ENCODE assay signal across 21 cellular contexts in genomic region chr3:178306427-178307115, GRCh38.
DNase-seq lines count a peak whose midpoint lies in the region; ATAC-seq, FAIRE-seq and TF ChIP-seq lines count a peak whose summit lies in the region.
"Had no signal": no experiment of that assay in that cellular context is flagged by ENCODE, and none has a peak within 500 bp of the region (broad histone marks: within the 10 kb centered on the region; RNA-seq: fewer than 3 reads in every experiment).

No MANE protein-coding gene starts in this region.

- POLR2A ChIA-PET in SK-N-SH (lab: Yijun Ruan, JAX) (no interaction called here), K562 (lab: Yijun Ruan, JAX) (interaction anchor here (0.9 kb wide), 2 partner anchors 7 to 10 kb away, joined by 3 read pairs; no protein-coding TSS in a partner anchor), WTC11 (lab: Charles Lee) (no interaction called here)

- no peak for TF ChIP-seq RAD21 in SK-N-SH (IDR thresholded peaks at IDR 0.05; ENCODE audit: low read length)
- no peak for TF ChIP-seq RAD21 in K562 (CRISPR knock-in tag; conservative IDR thresholded peaks at IDR 0.05 in 1 of 2, IDR thresholded peaks at IDR 0.05 in 1 of 2)

- H3K36me3 Mint-ChIP-seq in WTC11 = no peaks in the 10 kb centered on the region
- H3K36me3 Mint-ChIP-seq in glutamatergic neuron (ENCODE audit: unreplicated experiment) = no peaks in the 10 kb centered on the region
- H3K36me3 Mint-ChIP-seq: CD4-positive, CD25-positive, alpha-beta regulatory T cell; CD8-positive, alpha-beta T cell had no signal

- H3K27ac ChIP-seq in SK-N-SH (ENCODE audit: low read depth in 2 of 2, low read length in 1 of 2) (no peak overlapping the region), K562 (ENCODE audit: extremely low read depth, low read depth, low read length) (no peak overlapping the region)
- H3K27ac ChIP-seq: BLaER1, C4-2B had no signal

- no peaks in the 10 kb centered on the region for H3K9me2 ChIP-seq in SK-N-SH

- H3K9me3 ChIP-seq in SK-N-SH (no peaks in the 10 kb centered on the region), K562 (replicated peaks; ENCODE audit: control insufficient read depth, insufficient read depth, low read depth, low read length) (no peaks in the 10 kb centered on the region), mucosa of descending colon (no peaks in the 10 kb centered on the region)
- H3K9me3 ChIP-seq: Caco-2, HAP-1 had no signal

- peaks cover 5% of the 10 kb centered on the region for H3F3A ChIP-seq in SK-N-SH (replicated peaks; ENCODE audit: insufficient read depth)

- H3K4me2 ChIP-seq in SK-N-SH (no peak overlapping the region), K562 (ENCODE audit: insufficient read depth, low read length) (no peak overlapping the region)
- H3K4me2 ChIP-seq: BLaER1 had no signal

- peaks cover 0 to 7% of the 10 kb centered on the region in 2 experiments; a peak in 2 of 4 replicates for H3K4me1 ChIP-seq in SK-N-SH (ENCODE audit: control insufficient read depth in 1 of 2, insufficient read depth in 2 of 2, low read depth in 1 of 2, low read length in 1 of 2)
- peaks cover 0 to 3% of the 10 kb centered on the region in 2 experiments; a peak in 1 of 5 replicates for H3K4me1 ChIP-seq in K562 (replicated peaks in 1 of 2; ENCODE audit: control insufficient read depth in 2 of 2, insufficient read depth in 2 of 2, low read length in 2 of 2)
- no peaks in the 10 kb centered on the region for H3K4me1 ChIP-seq in mucosa of descending colon (ENCODE audit: low read depth)
- H3K4me1 ChIP-seq: BLaER1, Caco-2, HAP-1 had no signal

- TF ChIP-seq EP300 in SK-N-SH (IDR thresholded peaks at IDR 0.05; ENCODE audit: borderline replicate concordance in 1 of 2, low read depth in 1 of 2, low read length in 1 of 2) = no peak
- TF ChIP-seq EP300 in K562 (IDR thresholded peaks at IDR 0.05; ENCODE audit: low read length) = no peak

- H3K79me2 ChIP-seq in SK-N-SH (ENCODE audit: insufficient read depth) (no peaks in the 10 kb centered on the region), K562 (ENCODE audit: control insufficient read depth, insufficient read depth, low read length) (no peaks in the 10 kb centered on the region)

- no peaks in the 10 kb centered on the region for H3K27me3 Mint-ChIP-seq in WTC11 (ENCODE audit: low read depth)
- H3K27me3 Mint-ChIP-seq in glutamatergic neuron (ENCODE audit: unreplicated experiment) = no peaks in the 10 kb centered on the region
- H3K27me3 Mint-ChIP-seq: B cell had no signal

- no peak overlapping the region for H3K4me3 ChIP-seq in SK-N-SH (ENCODE audit: low read depth in 2 of 2, low read length in 1 of 2)
- no peak overlapping the region for H3K4me3 ChIP-seq in K562
- no peak overlapping the region for H3K4me3 ChIP-seq in fibroblast of mammary gland (ENCODE audit: control insufficient read depth, low read depth, low read length)
- H3K4me3 ChIP-seq in mucosa of descending colon = no peak overlapping the region
- H3K4me3 ChIP-seq: BLaER1, HAP-1 had no signal

- no peak for TF ChIP-seq CTCF in SK-N-SH (IDR thresholded peaks at IDR 0.05)
- TF ChIP-seq CTCF in K562 (IDR thresholded peaks at IDR 0.05 in 2 of 3, conservative IDR thresholded peaks at IDR 0.05 in 1 of 3; ENCODE audit: insufficient read depth in 2 of 3, low read depth in 1 of 3, low read length in 3 of 3) = no peak
- TF ChIP-seq CTCF in fibroblast of mammary gland (conservative IDR thresholded peaks at IDR 0.05; ENCODE audit: control insufficient read depth, insufficient read depth, low read depth, low read length) = no peak
- no peak for TF ChIP-seq CTCF in mucosa of descending colon (IDR thresholded peaks at IDR 0.05)
- no peak for TF ChIP-seq CTCF in WTC11 (IDR thresholded peaks at IDR 0.05)
- no peak for TF ChIP-seq CTCF in glutamatergic neuron (IDR thresholded peaks at IDR 0.05; ENCODE audit: partially characterized antibody, unreplicated experiment)

- H3K4me1 Mint-ChIP-seq in WTC11 (no peaks in the 10 kb centered on the region), glutamatergic neuron (ENCODE audit: low read depth, unreplicated experiment) (peaks cover 4% of the 10 kb centered on the region)
- H3K4me1 Mint-ChIP-seq: B cell had no signal

- H2AFZ ChIP-seq in SK-N-SH (ENCODE audit: low read depth) (no peak overlapping the region), K562 (ENCODE audit: low read depth, low read length) (0 out of 2 replicates have a peak overlapping the region, but pooled peaks have one; percentile 13)

- H4K20me1 ChIP-seq in SK-N-SH (ENCODE audit: insufficient read depth) (no peaks in the 10 kb centered on the region), K562 (replicated peaks; ENCODE audit: control insufficient read depth, insufficient read depth, low read length) (no peaks in the 10 kb centered on the region)
- H4K20me1 ChIP-seq: BLaER1 had no signal

- no peak for ATAC-seq in K562
- peak; percentile 63 for ATAC-seq in mucosa of descending colon
- no peak for ATAC-seq in WTC11
- ATAC-seq: CD8-positive, alpha-beta T cell had no signal

- FAIRE-seq in K562 (lab: Jason Lieb, UNC) = no peak
- FAIRE-seq: G401.6, GM12892 had no signal

- H3K27me3 ChIP-seq in SK-N-SH (ENCODE audit: insufficient read depth) (no peaks in the 10 kb centered on the region), K562 (ENCODE audit: control insufficient read depth in 2 of 2, insufficient read depth in 2 of 2, low read length in 2 of 2) (no peaks in the 10 kb centered on the region)
- H3K27me3 ChIP-seq: BLaER1 had no signal

- no TSS peak for BruUV-seq in K562 (replicated peaks; lab: Mats Ljungman, UMichigan)

- intact Hi-C loops in K562 (cut with micrococcal nuclease) (no loop called here), mucosa of descending colon (cut with DNase I, micrococcal nuclease) (no loop called here)

- H3K4me3 Mint-ChIP-seq in WTC11 (no peak overlapping the region), glutamatergic neuron (ENCODE audit: unreplicated experiment) (no peak overlapping the region)
- H3K4me3 Mint-ChIP-seq: B cell; CD4-positive, CD25-positive, alpha-beta regulatory T cell; CD8-positive, alpha-beta T cell; HFFc6 had no signal

- H3K9ac ChIP-seq in SK-N-SH (no peak overlapping the region), K562 (ENCODE audit: insufficient read depth in 1 of 2, low read depth in 2 of 2, low read length in 2 of 2) (no peak overlapping the region)
- H3K9ac ChIP-seq: BLaER1 had no signal

- H3K27ac Mint-ChIP-seq in WTC11 (no peak overlapping the region), glutamatergic neuron (ENCODE audit: unreplicated experiment) (no peak overlapping the region)
- H3K27ac Mint-ChIP-seq: B cell; CD4-positive, CD25-positive, alpha-beta regulatory T cell; CD8-positive, alpha-beta T cell; HFFc6 had no signal

- no peaks in the 10 kb centered on the region for H3K36me3 ChIP-seq in SK-N-SH (replicated peaks in 1 of 2; ENCODE audit: control insufficient read depth in 1 of 2, insufficient read depth in 2 of 2, low read length in 1 of 2)
- H3K36me3 ChIP-seq in K562 (ENCODE audit: control insufficient read depth, insufficient read depth, low read length) = no peaks in the 10 kb centered on the region
- H3K36me3 ChIP-seq in mucosa of descending colon (ENCODE audit: low read depth) = no peaks in the 10 kb centered on the region
- H3K36me3 ChIP-seq: BLaER1, HAP-1 had no signal

- TF ChIP-seq POLR2A in K562 (conservative IDR thresholded peaks at IDR 0.05) = no peak

- no peaks in the 10 kb centered on the region for H3K9me1 ChIP-seq in K562 (ENCODE audit: control insufficient read depth, insufficient read depth, low read length)

- CTCF ChIA-PET in SK-N-SH (lab: Yijun Ruan, JAX) (no interaction called here), K562 (lab: Yijun Ruan, JAX; ENCODE audit: low intra/inter-chr PET ratio) (no interaction called here), WTC11 (lab: Charles Lee) (no interaction called here)

- WGBS in SK-N-SH (ENCODE audit: low lambda C conversion rate) = 81% methylated on average over 3 of the region's 3 CpGs
- WGBS in K562 (ENCODE audit: insufficient coverage, low coverage, missing lambda C conversion rate) = 20% methylated on average over 3 of the region's 3 CpGs

- H3K9me3 Mint-ChIP-seq in WTC11 = peaks cover 3% of the 10 kb centered on the region; the same call in 1 of the 2 replicates
- H3K9me3 Mint-ChIP-seq in glutamatergic neuron (ENCODE audit: unreplicated experiment) = peaks cover 1% of the 10 kb centered on the region
- H3K9me3 Mint-ChIP-seq: CD8-positive, alpha-beta T cell; HFFc6 had no signal

- DNase-seq in SK-N-SH (no peak), K562 (ENCODE audit: extremely low read depth in 1 of 4, low spot score in 3 of 4) (no peak), fibroblast of mammary gland (ENCODE audit: low read depth) (peak; percentile 34), mucosa of descending colon (no peak), WTC11 (ENCODE audit: low spot score) (no peak), glutamatergic neuron (no peak), NAMALWA (ENCODE audit: low spot score) (no peak), NOMO-1 treated with dmso at 0.1 percent for 144 hours (lab: John Stamatoyannopoulos, UW; ENCODE audit: unreplicated experiment) (no peak)
- DNase-seq: Caco-2; CD4-positive, CD25-positive, alpha-beta regulatory T cell; CD8-positive, alpha-beta T cell; DMS153; DND-41; GOT3; HFFc6 had no signal

- in situ Hi-C loops in K562 (cut with MboI) = no loop called here

TF ChIP-seq in SK-N-SH, 30 proteins besides CTCF, POLR2A, EP300 and RAD21 (continues in another document):
- no peak for TF ChIP-seq JUND (IDR thresholded peaks at IDR 0.05)
- peak; percentile 68 for TF ChIP-seq TCF12 (IDR thresholded peaks at IDR 0.05)
- no peak for TF ChIP-seq MAX (IDR thresholded peaks at IDR 0.05; ENCODE audit: low read depth)
- no peak for TF ChIP-seq EZH2phosphoT487 (IDR thresholded peaks at IDR 0.05; ENCODE audit: borderline replicate concordance, low read depth)

TF ChIP-seq in WTC11, 78 proteins besides CTCF, POLR2A, EP300 and RAD21 (continues in another document):
- TF ChIP-seq KAT7 (CRISPR knock-in tag; IDR thresholded peaks at IDR 0.05; ENCODE audit: borderline replicate concordance) = no peak
